In genomic region chr7:149422065-149422913, GRCh38 we compare ENCODE assay signal across 8 cellular contexts. TPM values are rescaled to one million over a fixed set of nuclear protein-coding genes. Genes with fewer than 3 reads are reported as not detected.
DNase-seq lines count a peak whose midpoint lies in the region; ATAC-seq and TF ChIP-seq lines count a peak whose summit lies in the region.

No MANE protein-coding gene starts in this region.

- H3K9me3 ChIP-seq in ES-I3 (ENCODE audit: control insufficient read depth, insufficient read depth, low read length) (no peaks in the 10 kb centered on the region), RWPE2 (ENCODE audit: severe bottlenecking) (no peaks in the 10 kb centered on the region), psoas muscle (no peaks in the 10 kb centered on the region)

- peaks cover 12% of the 10 kb centered on the region for H3K27me3 Mint-ChIP-seq in activated naive CD4-positive, alpha-beta T cell treated with anti-CD3 and anti-CD28 coated beads, Interleukin-2, amount 10 ng/mL, durations not matched to agents 7 days and 5 days

- H3K27ac Mint-ChIP-seq in activated naive CD4-positive, alpha-beta T cell treated with anti-CD3 and anti-CD28 coated beads, Interleukin-2, amount 10 ng/mL, durations not matched to agents 7 days and 5 days: peak overlapping the region; percentile 78

- TF ChIP-seq CTCF in KMS-11 (conservative IDR thresholded peaks at IDR 0.05; ENCODE audit: low read depth, low read length) (peak; percentile 59), RWPE2 (IDR thresholded peaks at IDR 0.05; ENCODE audit: poor library complexity, severe bottlenecking) (peak; percentile 99), psoas muscle (IDR thresholded peaks at IDR 0.05) (peak; percentile 67)

- H3K36me3 Mint-ChIP-seq in activated naive CD4-positive, alpha-beta T cell treated with anti-CD3 and anti-CD28 coated beads, Interleukin-2, amount 10 ng/mL, durations not matched to agents 7 days and 5 days: no peaks in the 10 kb centered on the region

- no peaks in the 10 kb centered on the region for H3K9me3 Mint-ChIP-seq in activated naive CD4-positive, alpha-beta T cell treated with anti-CD3 and anti-CD28 coated beads, Interleukin-2, amount 10 ng/mL, durations not matched to agents 7 days and 5 days

- peaks cover 14% of the 10 kb centered on the region for H3K4me1 Mint-ChIP-seq in activated naive CD4-positive, alpha-beta T cell treated with anti-CD3 and anti-CD28 coated beads, Interleukin-2, amount 10 ng/mL, durations not matched to agents 7 days and 5 days

- H3K36me3 ChIP-seq in ES-I3 (ENCODE audit: insufficient read depth, low read length): no peaks in the 10 kb centered on the region
- H3K36me3 ChIP-seq in KMS-11 (ENCODE audit: insufficient read depth): no peaks in the 10 kb centered on the region
- H3K36me3 ChIP-seq in RWPE2 (ENCODE audit: low read depth): no peaks in the 10 kb centered on the region
- H3K36me3 ChIP-seq in psoas muscle (ENCODE audit: insufficient read depth in 1 of 2, low read depth in 1 of 2): no peaks in the 10 kb centered on the region

- ATAC-seq in GM21737 (IDR thresholded peaks at IDR 0.05; ENCODE audit: unreplicated experiment): peak; percentile 97
- ATAC-seq in RWPE2 (ENCODE audit: low read depth): peak; percentile 95
- ATAC-seq in Right ventricle myocardium superior (ENCODE audit: poor library complexity): peak; percentile 97
- peak; percentile 90 to 96 (median 94) for ATAC-seq in psoas muscle

- intact Hi-C loops in Right ventricle myocardium superior (cut with DNase I): no loop called here
- intact Hi-C loops in psoas muscle (cut with DNase I): loop anchor here in 1 of 2 donors (2.0 kb wide), 1 partner anchor 75 kb away; the partner anchor contains the start of gene ZNF746

- H3K4me1 ChIP-seq in ES-I3 (ENCODE audit: insufficient read depth, low read length) (no peaks in the 10 kb centered on the region), KMS-11 (ENCODE audit: low read depth, poor library complexity, severe bottlenecking) (no peaks in the 10 kb centered on the region), RWPE2 (ENCODE audit: insufficient read depth, poor library complexity, severe bottlenecking) (no peaks in the 10 kb centered on the region), psoas muscle (peaks cover 4% of the 10 kb centered on the region)

- H3K4me3 Mint-ChIP-seq in activated naive CD4-positive, alpha-beta T cell treated with anti-CD3 and anti-CD28 coated beads, Interleukin-2, amount 10 ng/mL, durations not matched to agents 7 days and 5 days: peak overlapping the region; percentile 67

- peak overlapping the region; percentile 82 for H3K4me2 ChIP-seq in KMS-11

- H3K79me2 ChIP-seq in KMS-11 (ENCODE audit: insufficient read depth, low read depth): no peaks in the 10 kb centered on the region

- DNase-seq in RWPE2 (ENCODE audit: low spot score) (no peak), Right ventricle myocardium superior (peak; percentile 80), psoas muscle (peak; percentile 64 to 67), ureter (ENCODE audit: low spot score) (peak; percentile 55)
- DNase-seq in activated naive CD4-positive, alpha-beta T cell treated with anti-CD3 and anti-CD28 coated beads, Interleukin-2, amount 10 ng/mL, durations not matched to agents 7 days and 5 days: peak; percentile 73

- H3K27ac ChIP-seq in KMS-11 (no peak overlapping the region), RWPE2 (ENCODE audit: poor library complexity, severe bottlenecking) (no peak overlapping the region), psoas muscle (no peak overlapping the region)

- CTCF ChIA-PET in activated naive CD4-positive, alpha-beta T cell treated with anti-CD3 and anti-CD28 coated beads, Interleukin-2, amount 10 ng/mL, durations not matched to agents 7 days and 5 days (lab: Charles Lee): interaction anchor here (0.7 to 3.2 kb wide), 17 partner anchors 9 to 274 kb away, joined by 3 to 24 read pairs (median 4); partner anchors contain the start of genes ZNF777 and ZNF783

- no peaks in the 10 kb centered on the region for H4K20me1 ChIP-seq in KMS-11 (ENCODE audit: insufficient read depth)

- H3K27me3 ChIP-seq in KMS-11 (ENCODE audit: insufficient read depth, low read depth): no peaks in the 10 kb centered on the region
- H3K27me3 ChIP-seq in RWPE2 (ENCODE audit: insufficient read depth, poor library complexity, severe bottlenecking): no peaks in the 10 kb centered on the region
- no peaks in the 10 kb centered on the region for H3K27me3 ChIP-seq in psoas muscle (ENCODE audit: insufficient read depth in 3 of 3, low read length in 2 of 3)

- WGBS in psoas muscle, 3 donors: 1 to 3% (median 2%) methylated on average over 71 of the region's 71 CpGs

- H3K9ac ChIP-seq in ES-I3 (ENCODE audit: low read depth, low read length) (peak overlapping the region; percentile 63), KMS-11 (peak overlapping the region; percentile 39; the same call in 1 of the 2 replicates)

- H3K4me3 ChIP-seq in KMS-11 (IDR thresholded peaks at IDR 0.05; ENCODE audit: insufficient read depth, low read depth, low read length) (no peak overlapping the region), RWPE2 (ENCODE audit: severe bottlenecking) (peak overlapping the region; percentile 41), psoas muscle (peak overlapping the region; percentile 68)

- peak overlapping the region; percentile 100 for H2AFZ ChIP-seq in KMS-11 (ENCODE audit: low read depth)

RNA-seq across cellular contexts. Expression of gene ZNF777, which starts 38.6 kb away (rescaled TPM):
- total RNA-seq in Right ventricle myocardium superior (6.6 TPM), psoas muscle (10 to 100 TPM; 10.6 to 18.6 (median 12.2) TPM), ureter (15.1 TPM)
- polyA plus RNA-seq in psoas muscle: 10 to 100 TPM in 2 of 3 donors, 1 to 10 TPM in 1; 9.3 to 17.2 (median 14.1) TPM
